Comparison of ENCODE assay signal across 23 cellular contexts in genomic region chr4:142356797-142357196, GRCh38.
DNase-seq lines count a peak whose midpoint lies in the region; ATAC-seq and TF ChIP-seq lines count a peak whose summit lies in the region.
"Had no signal": no experiment of that assay in that cellular context is flagged by ENCODE, and none has a peak within 500 bp of the region (broad histone marks: within the 10 kb centered on the region; RNA-seq: fewer than 3 reads in every experiment).

No MANE protein-coding gene starts in this region.

- TF ChIP-seq CTCF in HFFc6 (IDR thresholded peaks at IDR 0.05): 0 out of 2 replicates have a peak, but pooled peaks have one; percentile 14
- TF ChIP-seq CTCF in mucosa of descending colon (IDR thresholded peaks at IDR 0.05): no peak

- intact Hi-C loops in activated CD4-positive, alpha-beta T cell treated with anti-CD3 and anti-CD28 coated beads for 36 hours (cut with DNase I, micrococcal nuclease): loop anchor here in 1 of 2 experiments (5.0 kb wide), 1 partner anchor 196 kb away; no protein-coding TSS in a partner anchor
- intact Hi-C loops in mucosa of descending colon (cut with DNase I, micrococcal nuclease): loop anchor here in 1 of 2 donors (10.0 kb wide), 1 partner anchor 368 kb away; no protein-coding TSS in a partner anchor

- CTCF ChIA-PET in activated CD4-positive, alpha-beta T cell treated with anti-CD3 and anti-CD28 coated beads for 36 hours (lab: Charles Lee): interaction anchor here (0.7 to 10.4 kb wide), 10 partner anchors 8 to 431 kb away, joined by 3 to 94 read pairs (median 6); no protein-coding TSS in a partner anchor

- POLR2A ChIA-PET in activated CD4-positive, alpha-beta T cell treated with anti-CD3 and anti-CD28 coated beads for 36 hours (lab: Charles Lee): no interaction called here

- no peaks in the 10 kb centered on the region for H3K36me3 ChIP-seq in mucosa of descending colon (ENCODE audit: low read depth)
- H3K36me3 ChIP-seq: gastroesophageal sphincter, HAP-1, transverse colon had no signal

- peak; percentile 49 for ATAC-seq in activated CD4-positive, alpha-beta T cell treated with anti-CD3 and anti-CD28 coated beads for 36 hours
- peak; percentile 35 for ATAC-seq in activated T-helper 17 cell treated with anti-CD3 and anti-CD28 coated beads, Interleukin-2, amount 50 U/mL, for 72 hours (replicated peaks)
- peak; percentile 40 for ATAC-seq in mucosa of descending colon
- ATAC-seq: gastroesophageal sphincter had no signal

- peaks cover under 1% of the 10 kb centered on the region for H3K9me3 Mint-ChIP-seq in activated CD4-positive, alpha-beta T cell treated with anti-CD3 and anti-CD28 coated beads for 36 hours (ENCODE audit: low read depth)
- H3K9me3 Mint-ChIP-seq in HFFc6: no peaks in the 10 kb centered on the region
- H3K9me3 Mint-ChIP-seq in activated T-helper 17 cell treated with anti-CD3 and anti-CD28 coated beads, Interleukin-2, amount 50 U/mL, for 72 hours: peaks cover 2% of the 10 kb centered on the region
- H3K9me3 Mint-ChIP-seq: activated B cell treated with CpG ODN at 0.5 μM for 24 hours had no signal

- H3K9me3 ChIP-seq in mucosa of descending colon: no peaks in the 10 kb centered on the region
- H3K9me3 ChIP-seq: gastroesophageal sphincter, HAP-1, transverse colon had no signal

- H3K4me1 ChIP-seq in mucosa of descending colon (ENCODE audit: low read depth): peaks cover 6% of the 10 kb centered on the region
- H3K4me1 ChIP-seq: HAP-1 had no signal

- H3K4me3 Mint-ChIP-seq in activated CD4-positive, alpha-beta T cell treated with anti-CD3 and anti-CD28 coated beads for 36 hours: peak overlapping the region; percentile 28
- no peak overlapping the region for H3K4me3 Mint-ChIP-seq in HFFc6
- H3K4me3 Mint-ChIP-seq in activated T-helper 17 cell treated with anti-CD3 and anti-CD28 coated beads, Interleukin-2, amount 50 U/mL, for 72 hours: peak overlapping the region; percentile 81
- H3K4me3 Mint-ChIP-seq: activated B cell treated with CpG ODN at 0.5 μM for 24 hours, memory B cell, nephron progenitor cell had no signal

- peaks cover 31% of the 10 kb centered on the region for H3K36me3 Mint-ChIP-seq in activated CD4-positive, alpha-beta T cell treated with anti-CD3 and anti-CD28 coated beads for 36 hours (ENCODE audit: low read depth)
- peaks cover 23% of the 10 kb centered on the region for H3K36me3 Mint-ChIP-seq in HFFc6 (ENCODE audit: low read depth)
- peaks cover 21% of the 10 kb centered on the region for H3K36me3 Mint-ChIP-seq in activated T-helper 17 cell treated with anti-CD3 and anti-CD28 coated beads, Interleukin-2, amount 50 U/mL, for 72 hours (ENCODE audit: low read depth)
- H3K36me3 Mint-ChIP-seq: memory B cell had no signal

- peaks cover 94% of the 10 kb centered on the region for H3K4me1 Mint-ChIP-seq in activated CD4-positive, alpha-beta T cell treated with anti-CD3 and anti-CD28 coated beads for 36 hours
- peaks cover 75% of the 10 kb centered on the region for H3K4me1 Mint-ChIP-seq in HFFc6 (ENCODE audit: low read depth)
- H3K4me1 Mint-ChIP-seq in activated T-helper 17 cell treated with anti-CD3 and anti-CD28 coated beads, Interleukin-2, amount 50 U/mL, for 72 hours: peaks cover 68% of the 10 kb centered on the region
- H3K4me1 Mint-ChIP-seq: memory B cell had no signal

- DNase-seq in activated CD4-positive, alpha-beta T cell treated with anti-CD3 and anti-CD28 coated beads for 36 hours: peak; percentile 41
- DNase-seq in activated CD4-positive, alpha-beta T cell treated with anti-CD3 and anti-CD28 coated beads, Interleukin-2, amount 50 U/mL, for 1 hour: no peak
- DNase-seq in HFFc6 (no peak), mucosa of descending colon (no peak), T-helper 9 cell (no peak), putamen (ENCODE audit: low spot score) (no peak), NOMO-1 treated with dmso at 0.1 percent for 144 hours (lab: John Stamatoyannopoulos, UW; ENCODE audit: unreplicated experiment) (no peak)
- DNase-seq: activated B cell treated with CpG ODN at 0.5 μM for 24 hours; activated CD8-positive, alpha-beta memory T cell treated with anti-CD3 and anti-CD28 coated beads, Interleukin-2, amount 50 U/mL, for 48 hours; DMS 273 treated with DMSO at 0.1 percent for 48 hours; dorsolateral prefrontal cortex; NCI-H1436; NCI-H2171; NCI-H526; nephron progenitor cell; Right ventricle myocardium superior; stimulated activated CD4-positive, alpha-beta T cell treated with anti-CD3 and anti-CD28 coated beads, Interleukin-1b, Interleukin-23, amount 100 ng/mL, for 48 hours; stimulated activated naive CD4-positive, alpha-beta T cell treated with Interleukin-2 at 50 U/mL for 16 hours; transverse colon had no signal

- no peak overlapping the region for H3K4me3 ChIP-seq in mucosa of descending colon
- H3K4me3 ChIP-seq: dorsolateral prefrontal cortex, gastroesophageal sphincter, HAP-1, transverse colon had no signal

- H3K27me3 Mint-ChIP-seq in activated CD4-positive, alpha-beta T cell treated with anti-CD3 and anti-CD28 coated beads for 36 hours: no peaks in the 10 kb centered on the region
- H3K27me3 Mint-ChIP-seq in HFFc6 (ENCODE audit: insufficient read depth): no peaks in the 10 kb centered on the region
- H3K27me3 Mint-ChIP-seq in activated T-helper 17 cell treated with anti-CD3 and anti-CD28 coated beads, Interleukin-2, amount 50 U/mL, for 72 hours: no peaks in the 10 kb centered on the region
- H3K27me3 Mint-ChIP-seq: activated B cell treated with CpG ODN at 0.5 μM for 24 hours had no signal

- peak overlapping the region; percentile 97 for H3K27ac Mint-ChIP-seq in activated CD4-positive, alpha-beta T cell treated with anti-CD3 and anti-CD28 coated beads for 36 hours
- peak overlapping the region; percentile 21; the same call in 1 of the 2 replicates for H3K27ac Mint-ChIP-seq in HFFc6
- H3K27ac Mint-ChIP-seq in activated T-helper 17 cell treated with anti-CD3 and anti-CD28 coated beads, Interleukin-2, amount 50 U/mL, for 72 hours: peak overlapping the region; percentile 88
- H3K27ac Mint-ChIP-seq: activated B cell treated with CpG ODN at 0.5 μM for 24 hours, memory B cell had no signal

Comparison
In these comparisons a context has a peak if more than half of its experiments do, and no peak if none do; other contexts are left out.
1. H3K27ac Mint-ChIP-seq: peak in every context shown above with its lines; median percentile 97 in activated CD4-positive, alpha-beta T cell treated with anti-CD3 and anti-CD28 coated beads for 36 hours; 88 in activated T-helper 17 cell treated with anti-CD3 and anti-CD28 coated beads, Interleukin-2, amount 50 U/mL, for 72 hours; 21 in HFFc6.